30 cellular contexts compared by ENCODE assay signal in genomic region chr4:126520731-126521130, GRCh38.
"Had no signal": no experiment of that assay in that cellular context is flagged by ENCODE, and none has a peak within 500 bp of the region (broad histone marks: within the 10 kb centered on the region; RNA-seq: fewer than 3 reads in every experiment).

No MANE protein-coding gene starts in this region.

- DNase-seq: activated effector memory CD4-positive, alpha-beta T cell treated with anti-CD3 and anti-CD28 coated beads, Interleukin-2, amount 50 U/mL, for 16 hours; activated effector memory CD4-positive, alpha-beta T cell treated with Interleukin-2 at 50 U/mL for 16 hours; activated gamma-delta T cell; activated gamma-delta T cell treated with Interleukin-2 at 50 U/mL for 16 hours; activated naive CD4-positive, alpha-beta T cell; activated naive CD4-positive, alpha-beta T cell treated with anti-CD3 and anti-CD28 coated beads for 36 hours; activated naive CD4-positive, alpha-beta T cell treated with anti-CD3 and anti-CD28 coated beads, Interleukin-2, amount 10 ng/mL, durations not matched to agents 7 days and 5 days; activated naive CD4-positive, alpha-beta T cell treated with anti-CD3 and anti-CD28 coated beads, Interleukin-2, amount 50 U/mL, for 16 hours; activated naive CD4-positive, alpha-beta T cell treated with Interleukin-2 at 50 U/mL for 16 hours; activated naive CD8-positive, alpha-beta T cell treated with anti-CD3 and anti-CD28 coated beads for 36 hours; activated naive CD8-positive, alpha-beta T cell treated with anti-CD3 and anti-CD28 coated beads, Interleukin-2, amount 10 ng/mL, durations not matched to agents 7 days and 5 days; activated naive CD8-positive, alpha-beta T cell treated with anti-CD3 and anti-CD28 coated beads, Interleukin-2, amount 50 U/mL, for 24 hours; activated T-cell treated with anti-CD3 and anti-CD28 coated beads, Interleukin-2, amount 50 U/mL, for 4 hours; activated T-cell treated with anti-CD3 and anti-CD28 coated beads, Interleukin-2, amount 50 U/mL, for 48 hours; activated T-cell treated with anti-CD3 and anti-CD28 coated beads, Interleukin-2, amount 50 U/mL, for 72 hours; adrenal gland; amniotic stem cell; amygdala; anterior cingulate cortex; aorta; body of pancreas; brain microvascular endothelial cell; caudate nucleus; central memory CD4-positive, alpha-beta T cell; cerebellar nuclear complex had no signal

- H3K27ac ChIP-seq: adrenal gland, ascending aorta, body of pancreas, brain microvascular endothelial cell, breast epithelium, cardiac muscle cell had no signal

- H3K27me3 ChIP-seq: adrenal gland, ascending aorta, body of pancreas, brain microvascular endothelial cell, breast epithelium, cardiac muscle cell had no signal

- H3K4me1 ChIP-seq: adrenal gland, ascending aorta, body of pancreas, breast epithelium had no signal

- H3K4me3 ChIP-seq: adrenal gland, ascending aorta, body of pancreas, breast epithelium, cardiac muscle cell had no signal

- H3K36me3 ChIP-seq: adrenal gland, ascending aorta, brain microvascular endothelial cell, breast epithelium, cardiac muscle cell had no signal

- H3K9me3 ChIP-seq: adrenal gland, ascending aorta, body of pancreas had no signal

- ATAC-seq: activated naive CD4-positive, alpha-beta T cell treated with anti-CD3 and anti-CD28 coated beads, Interleukin-2, amount 50 U/mL, for 72 hours; activated naive CD8-positive, alpha-beta T cell treated with anti-CD3 and anti-CD28 coated beads, Interleukin-2, amount 50 U/mL, for 24 hours; activated T-cell treated with anti-CD3 and anti-CD28 coated beads, Interleukin-2, amount 50 U/mL, for 4 hours; activated T-cell treated with anti-CD3 and anti-CD28 coated beads, Interleukin-2, amount 50 U/mL, for 72 hours; activated T-helper 17 cell treated with anti-CD3 and anti-CD28 coated beads, Interleukin-2, amount 50 U/mL, for 72 hours; body of pancreas had no signal
